8 cellular contexts compared by ENCODE assay signal in the genomic region with DNA sequence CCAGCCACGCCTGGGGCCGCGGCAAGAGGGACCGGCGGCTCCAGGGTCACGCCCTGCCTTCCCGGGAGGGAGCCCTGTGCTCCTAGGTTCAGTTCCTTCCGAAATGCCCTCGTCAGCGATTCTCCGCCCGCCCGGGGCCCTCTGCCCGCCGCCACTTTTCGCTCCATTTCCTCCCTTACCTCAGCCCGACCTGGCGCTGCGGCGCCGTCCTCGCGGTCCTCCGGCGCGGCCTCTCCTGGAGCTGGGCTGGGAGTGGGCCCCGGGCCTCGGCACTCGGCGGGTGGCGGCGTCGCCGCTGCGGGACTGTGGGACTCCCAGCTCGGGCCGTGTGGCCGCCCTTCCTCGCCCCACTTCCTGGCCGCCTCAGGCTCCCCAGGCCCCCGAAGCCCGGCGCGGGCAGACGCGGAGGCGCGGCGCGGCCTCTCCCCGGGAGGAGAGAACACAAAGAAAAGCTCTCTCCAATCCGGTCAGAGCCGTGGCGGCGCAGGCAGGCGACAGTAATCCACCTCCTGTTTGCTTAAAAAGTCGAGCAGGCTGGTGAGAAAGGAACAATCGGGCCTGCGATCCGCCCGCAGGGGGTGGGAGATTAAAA. TPM values are rescaled to one million over a fixed set of nuclear protein-coding genes. Genes with fewer than 3 reads are reported as not detected.
DNase-seq lines count a peak whose midpoint lies in the region; ATAC-seq and TF ChIP-seq lines count a peak whose summit lies in the region.

No MANE protein-coding gene starts in this region.

- intact Hi-C loops in naive thymus-derived CD4-positive, alpha-beta T cell (cut with micrococcal nuclease), result loop anchor here (5.0 to 10.0 kb wide), 4 partner anchors 102 to 1582 kb away; a partner anchor contains a TSS

- H3K27ac ChIP-seq in naive thymus-derived CD4-positive, alpha-beta T cell (ENCODE audit: low read depth, low read length), result no peak overlapping the region

- peaks cover 0 to 18% (median 0%) of the 10 kb centered on the region in 11 donors for H3K9me3 Mint-ChIP-seq in naive thymus-derived CD4-positive, alpha-beta T cell

- DNase-seq in COLO668 (lab: John Stamatoyannopoulos, UW; ENCODE audit: unreplicated experiment) (peak; percentile 72), LoVo (ENCODE audit: low spot score) (peak; percentile 26), epithelial cell of proximal tubule (ENCODE audit: low read depth) (no peak)
- DNase-seq in naive thymus-derived CD4-positive, alpha-beta T cell, result peak in 8 of 9 donors; percentile 22 to 54 (median 44)

- TF ChIP-seq CTCF in WI38 (IDR thresholded peaks at IDR 0.05; ENCODE audit: low read depth, low read length), result no peak
- TF ChIP-seq CTCF in epithelial cell of proximal tubule (conservative IDR thresholded peaks at IDR 0.05; ENCODE audit: low read depth, low read length), result no peak

- no peaks in the 10 kb centered on the region for H3K9me3 ChIP-seq in naive thymus-derived CD4-positive, alpha-beta T cell (ENCODE audit: control insufficient read depth in 2 of 3, low read length in 3 of 3)

- peaks cover 0 to 4% (median 0%) of the 10 kb centered on the region in 5 donors for H3K36me3 Mint-ChIP-seq in naive thymus-derived CD4-positive, alpha-beta T cell

- peak overlapping the region in 8 of 10 donors; percentile 5 to 75 (median 51) for H3K4me3 Mint-ChIP-seq in naive thymus-derived CD4-positive, alpha-beta T cell

- POLR2A ChIA-PET in naive thymus-derived CD4-positive, alpha-beta T cell (lab: Charles Lee), result interaction anchor here (1.2 to 1.6 kb wide), 3 partner anchors 12 to 114 kb away, joined by 3 to 5 read pairs (median 3); no protein-coding TSS in a partner anchor

- ATAC-seq in naive thymus-derived CD4-positive, alpha-beta T cell, result no peak
- ATAC-seq in GM21515 (IDR thresholded peaks at IDR 0.05; ENCODE audit: unreplicated experiment), result no peak
- ATAC-seq in GM21528 (IDR thresholded peaks at IDR 0.05; ENCODE audit: low FRiP score, unreplicated experiment), result no peak
- no peak for ATAC-seq in HG02840 (IDR thresholded peaks at IDR 0.05; ENCODE audit: low FRiP score, unreplicated experiment)

- no peaks in the 10 kb centered on the region for H3K36me3 ChIP-seq in naive thymus-derived CD4-positive, alpha-beta T cell (ENCODE audit: control insufficient read depth in 2 of 3, insufficient read depth in 3 of 3, low read length in 3 of 3)

- peaks cover 49 to 51% of the 10 kb centered on the region in 2 donors for H3K4me1 ChIP-seq in naive thymus-derived CD4-positive, alpha-beta T cell (ENCODE audit: control insufficient read depth in 2 of 2, insufficient read depth in 2 of 2, low read length in 2 of 2)

- peaks cover 28 to 72% of the 10 kb centered on the region in 2 donors for H3K27me3 ChIP-seq in naive thymus-derived CD4-positive, alpha-beta T cell (ENCODE audit: control insufficient read depth in 2 of 2, insufficient read depth in 2 of 2, low read length in 2 of 2)

- H3K27ac Mint-ChIP-seq in naive thymus-derived CD4-positive, alpha-beta T cell, result peak overlapping the region in 1 of 9 donors; percentile 64

- H3K27me3 Mint-ChIP-seq in naive thymus-derived CD4-positive, alpha-beta T cell, result peaks cover 33 to 67% (median 49%) of the 10 kb centered on the region in 5 donors

- peak overlapping the region; percentile 72 for H3K4me3 ChIP-seq in WI38 (ENCODE audit: low read depth, low read length)
- peak overlapping the region; percentile 68 for H3K4me3 ChIP-seq in epithelial cell of proximal tubule (ENCODE audit: low read depth, low read length)
- no peak overlapping the region for H3K4me3 ChIP-seq in naive thymus-derived CD4-positive, alpha-beta T cell (ENCODE audit: low read length)

- H3K4me1 Mint-ChIP-seq in naive thymus-derived CD4-positive, alpha-beta T cell, result peaks cover 4 to 52% (median 25%) of the 10 kb centered on the region in 7 donors

- CTCF ChIA-PET in naive thymus-derived CD4-positive, alpha-beta T cell (lab: Charles Lee), result interaction anchor here (1.0 kb wide), 1 partner anchor 16 kb away, joined by 3 read pairs; no protein-coding TSS in a partner anchor

RNA-seq across cellular contexts. Expression of a gene that starts 1.6 kb away (rescaled TPM):
- total RNA-seq in epithelial cell of proximal tubule, result 4.8 and 6.2 TPM in 2 replicates
- total RNA-seq in naive thymus-derived CD4-positive, alpha-beta T cell, result 1 to 10 TPM in 1 of 5 experiments, under 1 TPM in 3, not detected in 1; 0.05 to 3.8 (median 0.68) TPM
- polyA plus RNA-seq in naive thymus-derived CD4-positive, alpha-beta T cell, result not detected
